13 cellular contexts compared by ENCODE assay signal in genomic region chr11:119099707-119100106, GRCh38. TPM values are rescaled to one million over a fixed set of nuclear protein-coding genes. Genes with fewer than 3 reads are reported as not detected.
DNase-seq lines count a peak whose midpoint lies in the region; ATAC-seq and TF ChIP-seq lines count a peak whose summit lies in the region.
"Had no signal": no experiment of that assay in that cellular context is flagged by ENCODE, and none has a peak within 500 bp of the region (broad histone marks: within the 10 kb centered on the region; RNA-seq: fewer than 3 reads in every experiment).

No MANE protein-coding gene starts in this region.

- no peak for TF ChIP-seq POLR2A in NB4 (IDR thresholded peaks at IDR 0.05; ENCODE audit: extremely low read depth, insufficient read length)
- TF ChIP-seq POLR2A in erythroblast (IDR thresholded peaks at IDR 0.05; ENCODE audit: low read length) = no peak

- no peak for DNase-seq in activated T-cell treated with anti-CD3 and anti-CD28 coated beads, Interleukin-2, amount 50 U/mL, for 4 hours
- DNase-seq in activated T-cell treated with anti-CD3 and anti-CD28 coated beads, Interleukin-2, amount 50 U/mL, for 1 hour = no peak
- DNase-seq in NB4 (ENCODE audit: low read depth) = peak; percentile 59
- DNase-seq in activated naive CD8-positive, alpha-beta T cell treated with anti-CD3 and anti-CD28 coated beads, Interleukin-2, amount 50 U/mL, for 24 hours = no peak
- no peak for DNase-seq in osteocyte (ENCODE audit: extremely low spot score, unreplicated experiment)
- DNase-seq in NCI-H1436 (lab: John Stamatoyannopoulos, UW) = no peak
- DNase-seq in erythroblast (lab: John Stamatoyannopoulos, UW) = no peak
- no peak for DNase-seq in activated CD8-positive, alpha-beta memory T cell treated with anti-CD3 and anti-CD28 coated beads, Interleukin-2, amount 50 U/mL, for 4 hours
- DNase-seq: activated naive CD4-positive, alpha-beta T cell treated with anti-CD3 and anti-CD28 coated beads, Interleukin-2, amount 50 U/mL, for 16 hours; left cardiac atrium; NCI-H2171 treated with DMSO at 0.1 percent for 48 hours; stimulated activated CD4-positive, alpha-beta T cell treated with anti-CD3 and anti-CD28 coated beads, Interleukin-12 subunit alpha, Interleukin-12 subunit beta, amount 100 ng/mL, for 4 hours; WERI-Rb-1 had no signal

- H3K27ac Mint-ChIP-seq in activated naive CD8-positive, alpha-beta T cell treated with anti-CD3 and anti-CD28 coated beads, Interleukin-2, amount 50 U/mL, for 24 hours = no peak overlapping the region
- H3K27ac Mint-ChIP-seq in osteocyte (ENCODE audit: unreplicated experiment) = peak overlapping the region; percentile 100

- H3K4me3 Mint-ChIP-seq in activated T-cell treated with anti-CD3 and anti-CD28 coated beads, Interleukin-2, amount 50 U/mL, for 4 hours = peak overlapping the region; percentile 91
- H3K4me3 Mint-ChIP-seq in activated naive CD8-positive, alpha-beta T cell treated with anti-CD3 and anti-CD28 coated beads, Interleukin-2, amount 50 U/mL, for 24 hours = peak overlapping the region; percentile 89
- H3K4me3 Mint-ChIP-seq in osteocyte (ENCODE audit: unreplicated experiment) = no peak overlapping the region

- no peaks in the 10 kb centered on the region for H3K27me3 Mint-ChIP-seq in activated T-cell treated with anti-CD3 and anti-CD28 coated beads, Interleukin-2, amount 50 U/mL, for 4 hours (ENCODE audit: low read depth)
- peaks cover 4% of the 10 kb centered on the region for H3K27me3 Mint-ChIP-seq in activated naive CD8-positive, alpha-beta T cell treated with anti-CD3 and anti-CD28 coated beads, Interleukin-2, amount 50 U/mL, for 24 hours
- H3K27me3 Mint-ChIP-seq in osteocyte (ENCODE audit: unreplicated experiment) = no peaks in the 10 kb centered on the region

- peaks cover 19% of the 10 kb centered on the region for H3K36me3 Mint-ChIP-seq in activated T-cell treated with anti-CD3 and anti-CD28 coated beads, Interleukin-2, amount 50 U/mL, for 4 hours (ENCODE audit: insufficient read depth)
- peaks cover 43% of the 10 kb centered on the region for H3K36me3 Mint-ChIP-seq in activated naive CD8-positive, alpha-beta T cell treated with anti-CD3 and anti-CD28 coated beads, Interleukin-2, amount 50 U/mL, for 24 hours (ENCODE audit: low read depth)
- peaks cover 19% of the 10 kb centered on the region for H3K36me3 Mint-ChIP-seq in osteocyte (ENCODE audit: unreplicated experiment)

- TF ChIP-seq CTCF in NB4 (IDR thresholded peaks at IDR 0.05; ENCODE audit: low read depth, low read length) (no peak), osteocyte (IDR thresholded peaks at IDR 0.05) (no peak)

- no peak for ATAC-seq in activated T-cell treated with anti-CD3 and anti-CD28 coated beads, Interleukin-2, amount 50 U/mL, for 4 hours
- no peak for ATAC-seq in activated naive CD8-positive, alpha-beta T cell treated with anti-CD3 and anti-CD28 coated beads, Interleukin-2, amount 50 U/mL, for 24 hours
- ATAC-seq: left cardiac atrium had no signal

- peaks cover 32% of the 10 kb centered on the region for H3K4me1 Mint-ChIP-seq in activated T-cell treated with anti-CD3 and anti-CD28 coated beads, Interleukin-2, amount 50 U/mL, for 4 hours (ENCODE audit: low read depth)
- peaks cover 41% of the 10 kb centered on the region for H3K4me1 Mint-ChIP-seq in activated naive CD8-positive, alpha-beta T cell treated with anti-CD3 and anti-CD28 coated beads, Interleukin-2, amount 50 U/mL, for 24 hours
- peaks cover 32% of the 10 kb centered on the region for H3K4me1 Mint-ChIP-seq in osteocyte (ENCODE audit: unreplicated experiment)

- peak overlapping the region; percentile 79 for H3K4me3 ChIP-seq in NB4 (ENCODE audit: low read depth, low read length)

- H3K9me3 Mint-ChIP-seq in activated T-cell treated with anti-CD3 and anti-CD28 coated beads, Interleukin-2, amount 50 U/mL, for 4 hours = no peaks in the 10 kb centered on the region
- no peaks in the 10 kb centered on the region for H3K9me3 Mint-ChIP-seq in activated naive CD8-positive, alpha-beta T cell treated with anti-CD3 and anti-CD28 coated beads, Interleukin-2, amount 50 U/mL, for 24 hours
- H3K9me3 Mint-ChIP-seq in osteocyte (ENCODE audit: unreplicated experiment) = no peaks in the 10 kb centered on the region

RNA-seq across cellular contexts. Expression of gene DPAGT1, which starts 1.9 kb away (rescaled TPM):
- 10 to 100 TPM; 53.9 to 61.0 (median 60.9) TPM for total RNA-seq in activated T-cell treated with anti-CD3 and anti-CD28 coated beads, Interleukin-2, amount 50 U/mL, for 4 hours
- 44.4 and 45.2 TPM in 2 replicates for total RNA-seq in osteocyte

RNA-seq across cellular contexts. Expression of gene C2CD2L, which starts 7.4 kb away (rescaled TPM):
- total RNA-seq in activated T-cell treated with anti-CD3 and anti-CD28 coated beads, Interleukin-2, amount 50 U/mL, for 4 hours = 10 to 100 TPM; 22.0 to 24.7 (median 23.0) TPM
- total RNA-seq in osteocyte = 10.9 and 11.7 TPM in 2 replicates

RNA-seq across cellular contexts. Expression of gene HMBS, which starts 15.0 kb away (rescaled TPM):
- total RNA-seq in activated T-cell treated with anti-CD3 and anti-CD28 coated beads, Interleukin-2, amount 50 U/mL, for 4 hours = 10 to 100 TPM; 43.7 to 64.7 (median 60.1) TPM
- total RNA-seq in osteocyte = 15.7 and 18.6 TPM in 2 replicates

RNA-seq across cellular contexts. Expression of gene HINFP, which starts 21.7 kb away (rescaled TPM):
- 10 to 100 TPM; 20.1 to 26.2 (median 21.1) TPM for total RNA-seq in activated T-cell treated with anti-CD3 and anti-CD28 coated beads, Interleukin-2, amount 50 U/mL, for 4 hours
- 26.1 and 27.6 TPM in 2 replicates for total RNA-seq in osteocyte

RNA-seq across cellular contexts. Expression of gene VPS11, which starts 32.1 kb away (rescaled TPM):
- total RNA-seq in activated T-cell treated with anti-CD3 and anti-CD28 coated beads, Interleukin-2, amount 50 U/mL, for 4 hours = 10 to 100 TPM; 24.1 to 31.5 (median 30.0) TPM
- total RNA-seq in osteocyte = 42.6 and 45.9 TPM in 2 replicates
